Comparison of ENCODE assay signal across 1 cellular context in genomic region chr3:136193273-136194043, GRCh38.
A peak's percentile ranks its signal among the peaks of the same experiment; 100 is the strongest.
TF ChIP-seq lines count a peak whose summit lies in the region.

No MANE protein-coding gene starts in this region.

TF ChIP-seq in GM12878, 131 proteins besides CTCF, POLR2A, EP300 and RAD21 (continued from another document):
- TF ChIP-seq YBX1 (IDR thresholded peaks at IDR 0.05) (no peak), ZBTB40 (IDR thresholded peaks at IDR 0.05; ENCODE audit: borderline replicate concordance) (no peak), SKIL (IDR thresholded peaks at IDR 0.05; ENCODE audit: low read depth, poor library complexity, severe bottlenecking) (peak; percentile 18), ASH2L (IDR thresholded peaks at IDR 0.05; ENCODE audit: borderline replicate concordance, low read depth) (no peak), NFXL1 (IDR thresholded peaks at IDR 0.05; ENCODE audit: borderline replicate concordance) (no peak), IKZF1 (conservative IDR thresholded peaks at IDR 0.05) (0 out of 2 replicates have a peak, but pooled peaks have one; percentile 26), BRCA1 (IDR thresholded peaks at IDR 0.05; ENCODE audit: low read depth, low read length) (no peak), PKNOX1 (IDR thresholded peaks at IDR 0.05) (peak; percentile 26; the same call in 1 of the 2 replicates), ESRRA (IDR thresholded peaks at IDR 0.05; ENCODE audit: low read length) (no peak)
TF ChIP-seq in GM12878: peak in this region for 4.
